8 cellular contexts compared by ENCODE assay signal in the genomic region with DNA sequence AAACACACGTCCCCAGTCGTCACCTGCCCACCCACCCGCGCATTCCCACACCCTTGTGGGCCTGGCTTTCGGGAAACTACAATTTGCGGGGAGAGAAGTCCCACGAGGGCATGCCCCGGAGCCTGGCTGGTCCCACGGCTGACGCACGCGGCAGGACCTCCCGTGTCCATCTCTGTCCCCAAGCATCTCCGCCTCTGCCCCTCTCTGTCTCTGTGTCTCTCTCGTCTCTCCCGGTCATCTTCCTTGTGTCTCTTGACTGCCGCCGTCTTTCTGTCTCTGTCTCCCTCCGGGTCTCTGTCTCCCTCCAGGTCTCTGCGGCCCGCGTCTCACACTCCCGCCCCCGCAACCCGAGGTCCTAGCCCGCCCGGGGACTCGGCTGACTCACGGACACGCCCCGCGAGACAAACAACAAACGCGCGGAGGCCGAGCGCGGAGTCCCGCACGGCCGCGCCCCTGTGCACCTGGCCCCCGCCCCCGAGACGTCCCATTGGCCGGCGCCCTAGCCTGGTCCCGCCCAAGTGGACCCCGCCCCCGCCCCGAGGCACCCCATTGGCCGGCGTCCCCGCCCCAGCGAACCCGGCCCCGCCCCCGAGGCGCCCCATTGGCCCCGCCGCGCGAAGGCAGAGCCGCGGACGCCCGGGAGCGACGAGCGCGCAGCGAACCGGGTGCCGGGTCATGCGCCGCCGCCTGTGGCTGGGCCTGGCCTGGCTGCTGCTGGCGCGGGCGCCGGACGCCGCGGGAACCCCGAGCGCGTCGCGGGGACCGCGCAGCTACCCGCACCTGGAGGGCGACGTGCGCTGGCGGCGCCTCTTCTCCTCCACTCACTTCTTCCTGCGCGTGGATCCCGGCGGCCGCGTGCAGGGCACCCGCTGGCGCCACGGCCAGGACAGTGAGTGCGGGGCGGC. TPM values are rescaled to one million over a fixed set of nuclear protein-coding genes. Genes with fewer than 3 reads are reported as not detected.
DNase-seq lines count a peak whose midpoint lies in the region; ATAC-seq, FAIRE-seq and TF ChIP-seq lines count a peak whose summit lies in the region.

A gene (plus strand): TSS at position 629 of the 905 bp plus-strand sequence. CDS start 47 bp downstream, at position 676.

- H3K23me2 ChIP-seq in H1 (ENCODE audit: low read depth, low read length) = peaks cover 5% of the 10 kb centered on the region; the same call in 1 of the 2 replicates

- H3K27me3 ChIP-seq in H1 (replicated peaks in 1 of 4; ENCODE audit: control insufficient read depth in 3 of 4, extremely low read depth in 1 of 4, insufficient read depth in 3 of 4, low read length in 3 of 4) (peaks cover 0 to 23% (median 11%) of the 10 kb centered on the region in 4 experiments; a peak in 5 of 7 replicates), mesenchymal stem cell (ENCODE audit: control insufficient read depth in 1 of 2, insufficient read depth in 1 of 2, low read length in 2 of 2) (peaks cover 0 to 8% of the 10 kb centered on the region in 2 experiments)

- POLR2A ChIA-PET in H1 (lab: Charles Lee; ENCODE audit: partially characterized antibody) = no interaction called here

- 0 out of 2 replicates have a peak within 1 kb of the TSS, but pooled peaks have one; percentile 28 for H2AFZ ChIP-seq in H1 (ENCODE audit: low read length)
- peak within 1 kb of the TSS; percentile 83 for H2AFZ ChIP-seq in mesenchymal stem cell (ENCODE audit: low read depth, low read length)

- H4K20me1 ChIP-seq in H1 (replicated peaks in 1 of 2; ENCODE audit: control insufficient read depth in 1 of 2, insufficient read depth in 2 of 2, low read length in 2 of 2) = peaks cover 5% of the 10 kb centered on the region in 2 experiments

- CTCF ChIA-PET in H1 (lab: Charles Lee; ENCODE audit: partially characterized antibody) = interaction anchor here (0.6 kb wide), 1 partner anchor 11 kb away, joined by 3 read pairs; no protein-coding TSS in a partner anchor

- FAIRE-seq in GM12891 (lab: Jason Lieb, UNC) (peak; percentile 65), H1 (lab: Jason Lieb, UNC) (no peak)

- H2BK12ac ChIP-seq in H1 (ENCODE audit: low read depth, low read length) (0 out of 2 replicates have a peak within 1 kb of the TSS, but pooled peaks have one; percentile 27), mesenchymal stem cell (ENCODE audit: low read length in 2 of 2) (no peak within 1 kb of the TSS)

- H3K4me1 ChIP-seq in H1 (replicated peaks in 1 of 4; ENCODE audit: control insufficient read depth in 3 of 4, insufficient read depth in 4 of 4, low read length in 3 of 4) = peaks cover 0 to 4% (median under 1%) of the 10 kb centered on the region in 4 experiments; a peak in 2 of 7 replicates
- peaks cover 18% of the 10 kb centered on the region for H3K4me1 ChIP-seq in mesenchymal stem cell (ENCODE audit: control insufficient read depth, insufficient read depth, low read depth, low read length)

- H3K9ac ChIP-seq in H1 (replicated peaks in 1 of 4; ENCODE audit: extremely low read depth in 1 of 4, low read depth in 3 of 4, low read length in 3 of 4) (no peak within 1 kb of the TSS), mesenchymal stem cell (ENCODE audit: low read length) (peak within 1 kb of the TSS; percentile 67)

- H3K18ac ChIP-seq in H1 (ENCODE audit: extremely low read depth, low read length) (no peak within 1 kb of the TSS; the same call in none of the 2 replicates), mesenchymal stem cell (ENCODE audit: low read depth in 1 of 2, low read length in 2 of 2) (no peak within 1 kb of the TSS)

- no peak within 1 kb of the TSS for H3K23ac ChIP-seq in H1 (ENCODE audit: insufficient read length)
- H3K23ac ChIP-seq in mesenchymal stem cell (ENCODE audit: low read length in 2 of 2) = no peak within 1 kb of the TSS

- no peak within 1 kb of the TSS for H2BK5ac ChIP-seq in H1 (ENCODE audit: low read depth, low read length)
- no peak within 1 kb of the TSS for H2BK5ac ChIP-seq in mesenchymal stem cell (ENCODE audit: low read depth, low read length, poor library complexity, severe bottlenecking)

- no peak for TF ChIP-seq RAD21 in H1 (IDR thresholded peaks at IDR 0.05 in 1 of 2, conservative IDR thresholded peaks at IDR 0.05 in 1 of 2; ENCODE audit: low read depth in 2 of 2, low read length in 2 of 2)

- peaks cover 0 to 1% (median 0%) of the 10 kb centered on the region in 4 experiments; a peak in 1 of 8 replicates for H3K36me3 ChIP-seq in H1 (ENCODE audit: control insufficient read depth in 2 of 4, insufficient read depth in 4 of 4, low read length in 3 of 4)
- peaks cover 0 to 27% of the 10 kb centered on the region in 2 experiments for H3K36me3 ChIP-seq in mesenchymal stem cell (ENCODE audit: control insufficient read depth in 1 of 2, insufficient read depth in 2 of 2, low read depth in 1 of 2, low read length in 2 of 2)

- H2BK15ac ChIP-seq in H1 (ENCODE audit: low read length) (no peak within 1 kb of the TSS), mesenchymal stem cell (ENCODE audit: low read depth, poor library complexity, severe bottlenecking) (no peak within 1 kb of the TSS)

- H3K4me2 ChIP-seq in H1 (ENCODE audit: insufficient read depth in 1 of 2, low read depth in 2 of 2, low read length in 2 of 2) = peak within 1 kb of the TSS; percentile 51 to 70
- H3K4me2 ChIP-seq in mesenchymal stem cell (ENCODE audit: low read length, poor library complexity, severe bottlenecking) = peak within 1 kb of the TSS; percentile 75

- DNase-seq in GM12891 (ENCODE audit: insufficient read length, low spot score) (peak; percentile 98), NCI-H748 treated with DMSO at 0.1 percent for 48 hours (lab: John Stamatoyannopoulos, UW) (peak; percentile 44), H1 (ENCODE audit: low read depth in 1 of 2, low spot score in 2 of 2) (peak in 1 of 2 experiments; percentile 95), mesenchymal stem cell (peak; percentile 88)
- DNase-seq in activated CD8-positive, alpha-beta memory T cell treated with anti-CD3 and anti-CD28 coated beads for 48 hours (ENCODE audit: low read depth in 2 of 3, low spot score in 2 of 3) = peak; percentile 87 to 91 (median 89)
- DNase-seq in stimulated activated CD4-positive, alpha-beta T cell treated with anti-CD3 and anti-CD28 coated beads, TNF-alpha, amount 100 ng/mL, for 4 hours (ENCODE audit: low read depth in 3 of 3) = peak; percentile 93 to 97 (median 94)

- no peak within 1 kb of the TSS for H2BK20ac ChIP-seq in H1 (ENCODE audit: low read length)

- no peak for TF ChIP-seq CTCF in H1 (IDR thresholded peaks at IDR 0.05; ENCODE audit: control extremely low read depth in 1 of 3, insufficient read depth in 1 of 3, low read depth in 1 of 3, low read length in 3 of 3)

- H3K14ac ChIP-seq in H1 (ENCODE audit: insufficient read length) (no peak within 1 kb of the TSS), mesenchymal stem cell (ENCODE audit: low read length in 2 of 2) (peak within 1 kb of the TSS in 1 of 2 experiments; percentile 42)

- TF ChIP-seq POLR2A in GM12891 (IDR thresholded peaks at IDR 0.05; ENCODE audit: low read depth, low read length) (no peak), H1 (IDR thresholded peaks at IDR 0.05; ENCODE audit: control extremely low read depth in 1 of 2, low read depth in 2 of 2, low read length in 2 of 2) (no peak)

- peak; percentile 38 for ATAC-seq in HG03196 (IDR thresholded peaks at IDR 0.05; ENCODE audit: unreplicated experiment)
- no peak for ATAC-seq in HG02840 (IDR thresholded peaks at IDR 0.05; ENCODE audit: low FRiP score, unreplicated experiment)

- H3K4me3 ChIP-seq in H1 (ENCODE audit: extremely low read depth in 1 of 4, insufficient read depth in 2 of 4, low read depth in 3 of 4, low read length in 4 of 4) (peak within 1 kb of the TSS; percentile 32 to 65 (median 38)), mesenchymal stem cell (ENCODE audit: insufficient read depth in 1 of 2, low read depth in 1 of 2, low read length in 2 of 2) (peak within 1 kb of the TSS; percentile 53 to 81)

- no peak for TF ChIP-seq EP300 in H1 (IDR thresholded peaks at IDR 0.05; ENCODE audit: borderline replicate concordance in 1 of 2, low read depth in 2 of 2, low read length in 2 of 2)

- no peaks in the 10 kb centered on the region; the same call in 1 of the 2 replicates for H3K79me1 ChIP-seq in H1 (ENCODE audit: low read depth, low read length)
- peaks cover 6% of the 10 kb centered on the region for H3K79me1 ChIP-seq in mesenchymal stem cell (replicated peaks; ENCODE audit: low read length, poor library complexity, severe bottlenecking)

- H3K9me3 ChIP-seq in H1 (ENCODE audit: insufficient read depth in 2 of 2, low read depth in 1 of 2, low read length in 1 of 2) (no peaks in the 10 kb centered on the region), mesenchymal stem cell (ENCODE audit: control insufficient read depth, low read length) (no peaks in the 10 kb centered on the region)

- H3K79me2 ChIP-seq in H1 (ENCODE audit: control insufficient read depth in 1 of 2, insufficient read depth in 2 of 2, low read length in 2 of 2) = no peaks in the 10 kb centered on the region

- no peak within 1 kb of the TSS for H2BK120ac ChIP-seq in H1 (replicated peaks; ENCODE audit: low read depth, low read length)
- H2BK120ac ChIP-seq in mesenchymal stem cell (ENCODE audit: low read depth, low read length) = no peak within 1 kb of the TSS

- H3K27ac ChIP-seq in H1 (ENCODE audit: low read depth, low read length) (no peak within 1 kb of the TSS), mesenchymal stem cell (ENCODE audit: low read length, poor library complexity, severe bottlenecking) (no peak within 1 kb of the TSS)

- H3K4ac ChIP-seq in H1 (replicated peaks; ENCODE audit: insufficient read length, low read depth, low read length) (no peak within 1 kb of the TSS), mesenchymal stem cell (ENCODE audit: low read depth in 1 of 2, low read length in 2 of 2) (no peak within 1 kb of the TSS)

- no peak within 1 kb of the TSS for H4K91ac ChIP-seq in H1 (replicated peaks; ENCODE audit: insufficient read length, low read length)
- H4K91ac ChIP-seq in mesenchymal stem cell (ENCODE audit: low read length) = no peak within 1 kb of the TSS

- H3K56ac ChIP-seq in H1 (replicated peaks; ENCODE audit: insufficient read length, low read depth, low read length) = no peak within 1 kb of the TSS

- WGBS in H1 (ENCODE audit: extremely low coverage in 1 of 2, insufficient coverage in 1 of 2, insufficient read length in 1 of 2, insufficient replicate concordance in 2 of 2, low coverage in 1 of 2, low lambda C conversion rate in 2 of 2, missing lambda C conversion rate in 1 of 2), 2 experiments = 29% methylated on average over 41 of the region's 108 CpGs; no CpG with 5 or more reads in 1 of the 2 experiments
- WGBS in mesenchymal stem cell = 7% methylated on average over 74 of the region's 108 CpGs

- H4K8ac ChIP-seq in H1 (ENCODE audit: extremely low read depth, insufficient read depth, low read length) = peak within 1 kb of the TSS; percentile 39
- H4K8ac ChIP-seq in mesenchymal stem cell (ENCODE audit: low read length) = no peak within 1 kb of the TSS

- no peak within 1 kb of the TSS for H4K5ac ChIP-seq in H1 (ENCODE audit: insufficient read length, low read depth, low read length)

- no peak within 1 kb of the TSS for H2AK5ac ChIP-seq in H1 (ENCODE audit: low read depth, low read length)
- H2AK5ac ChIP-seq in mesenchymal stem cell (ENCODE audit: low read length, severe bottlenecking) = no peak within 1 kb of the TSS

RNA-seq across cellular contexts. Expression of the gene that starts here (rescaled TPM):
- polyA plus RNA-seq in GM12891 (2012; ENCODE audit: low read depth, missing spikeins) = 0.09 TPM
- 1.7 and 1.9 TPM in 2 replicates for total RNA-seq in H1 (2021; fragmentation: NEBNext Ultra II Directional; extraction: Animal tissue kit (Norgen Biotek cat#: 25700))
- 0.44 and 0.99 TPM in 2 replicates for polyA plus RNA-seq in H1 (2011; rRNA removed)
- polyA plus RNA-seq in H1 (2011; cell fraction: cytosol; rRNA removed) = 1.3 TPM
- 4.9 TPM for polyA plus RNA-seq in H1 (2011; cell fraction: nucleus; rRNA removed)
- 1.9 to 3.1 TPM (median 2.3 TPM) in 4 replicates for polyA plus RNA-seq in H1 (2012, experiment 1 of 2)
- polyA plus RNA-seq in H1 (2012, experiment 2 of 2) = 0.64 TPM
- 0.85 TPM for polyA plus RNA-seq in H1 (2013, experiment 1 of 2)
- 0.81 TPM for polyA plus RNA-seq in H1 (2013, experiment 2 of 2)
- 0.22 TPM in 1 of 2 replicates, not detected in the other for polyA minus RNA-seq in H1 (2011; rRNA and poly(A)+ RNA removed)
- 0.73 TPM for polyA minus RNA-seq in H1 (2011; cell fraction: cytosol; rRNA and poly(A)+ RNA removed)
- 0.90 TPM for polyA minus RNA-seq in H1 (2011; cell fraction: nucleus; rRNA and poly(A)+ RNA removed)
- polyA plus RNA-seq in mesenchymal stem cell (2013, experiment 1 of 2) = 0.04 TPM
- 0.07 TPM for polyA plus RNA-seq in mesenchymal stem cell (2013, experiment 2 of 2)
